9 cellular contexts compared by ENCODE assay signal in the genomic region with DNA sequence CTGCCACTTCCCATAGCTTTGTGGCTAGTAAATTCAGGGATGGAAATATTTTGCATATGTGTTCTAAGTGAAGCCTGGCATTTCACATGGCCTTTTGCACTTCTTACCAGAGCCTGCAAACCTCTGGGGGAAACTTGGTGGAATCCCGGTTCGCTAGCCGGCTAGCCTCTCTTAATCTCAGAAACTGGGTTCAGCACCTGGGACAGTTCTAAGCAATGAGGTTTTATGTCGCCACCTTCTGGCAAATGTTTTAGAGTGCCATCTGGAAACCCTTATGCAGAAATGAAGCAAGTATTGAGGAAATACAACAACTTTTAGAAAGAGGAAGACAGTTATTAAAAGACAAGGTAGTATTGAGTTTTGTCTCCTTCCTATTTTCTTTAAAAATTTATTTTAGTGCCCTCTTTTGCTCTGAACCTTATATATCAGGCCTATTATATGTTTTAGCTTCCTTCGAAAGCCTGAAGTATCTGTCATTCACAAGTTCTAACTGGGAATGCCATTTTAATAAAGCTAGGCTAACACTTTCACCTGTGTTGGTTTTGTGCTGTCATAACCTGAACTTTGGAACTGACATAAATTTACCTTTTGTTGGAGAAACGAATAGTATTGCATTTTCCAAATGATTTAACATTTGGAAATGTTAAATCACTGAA. TPM values are rescaled to one million over a fixed set of nuclear protein-coding genes. Genes with fewer than 3 reads are reported as not detected.
DNase-seq lines count a peak whose midpoint lies in the region; ATAC-seq, FAIRE-seq and TF ChIP-seq lines count a peak whose summit lies in the region.
"Had no signal": no experiment of that assay in that cellular context is flagged by ENCODE, and none has a peak within 500 bp of the region (broad histone marks: within the 10 kb centered on the region; RNA-seq: fewer than 3 reads in every experiment).

No MANE protein-coding gene starts in this region.

- no TSS peak for BruUV-seq in GM12878 (replicated peaks; lab: Mats Ljungman, UMichigan)

- in situ Hi-C loops in GM12878 (cut with MboI), result loop anchor here (5.0 to 25.0 kb wide), 2 partner anchors 561 to 1501 kb away; no protein-coding TSS in a partner anchor

- H3K4me2 ChIP-seq in GM12878 (ENCODE audit: control insufficient read depth, insufficient read depth), result no peak overlapping the region

- DNase-seq in Daoy (ENCODE audit: low read depth) (peak; percentile 12), GM19239 (ENCODE audit: insufficient read length, low spot score) (peak; percentile 19), NCI-H748 (lab: John Stamatoyannopoulos, UW; ENCODE audit: unreplicated experiment) (peak; percentile 71), GM12878 (ENCODE audit: low read depth, low spot score) (peak; percentile 1), kidney epithelial cell (ENCODE audit: low read depth) (peak; percentile 37)
- DNase-seq in activated CD8-positive, alpha-beta memory T cell treated with anti-CD3 and anti-CD28 coated beads, Interleukin-2, amount 50 U/mL, for 48 hours, result no peak

- H3K36me3 ChIP-seq in GM12878 (ENCODE audit: control insufficient read depth in 2 of 2, insufficient read depth in 2 of 2, low read length in 1 of 2) (no peaks in the 10 kb centered on the region), kidney epithelial cell (ENCODE audit: control insufficient read depth, insufficient read depth, low read length) (no peaks in the 10 kb centered on the region)

- no peak overlapping the region for H3K27ac ChIP-seq in GM12878 (ENCODE audit: control insufficient read depth, insufficient read depth)

- H3K27me3 ChIP-seq in GM12878 (replicated peaks in 1 of 2; ENCODE audit: control insufficient read depth in 2 of 2, insufficient read depth in 2 of 2, low read length in 1 of 2) (no peaks in the 10 kb centered on the region; a peak in 1 of 4 replicates), kidney epithelial cell (ENCODE audit: control insufficient read depth, insufficient read depth, low read length) (peaks cover 41% of the 10 kb centered on the region)

- FAIRE-seq in GM19239 (lab: Jason Lieb, UNC) (peak; percentile 71), GM12878 (lab: Jason Lieb, UNC) (peak; percentile 66)

- H3K79me2 ChIP-seq in GM12878 (ENCODE audit: control insufficient read depth, insufficient read depth, low read length), result no peaks in the 10 kb centered on the region

- H3K4me1 ChIP-seq in GM12878 (ENCODE audit: control insufficient read depth, insufficient read depth, low read length), result no peaks in the 10 kb centered on the region

- TF ChIP-seq POLR2A in GM12878 (IDR thresholded peaks at IDR 0.05; ENCODE audit: low read depth, low read length), result no peak

- H2AFZ ChIP-seq in GM12878 (ENCODE audit: control insufficient read depth, low read depth, low read length), result no peak overlapping the region

- no peaks in the 10 kb centered on the region for H3K9me3 ChIP-seq in GM12878 (replicated peaks; ENCODE audit: control insufficient read depth, insufficient read depth, low read length)

- intact Hi-C loops in GM12878 (cut with micrococcal nuclease; ENCODE audit: unreplicated experiment), result loop anchor here (1.0 to 5.0 kb wide), 2 partner anchors 562 to 836 kb away; no protein-coding TSS in a partner anchor

- ATAC-seq in HG03442 (IDR thresholded peaks at IDR 0.05; ENCODE audit: unreplicated experiment), result peak; percentile 93
- ATAC-seq in GM12878, result peak; percentile 92
- ATAC-seq in HG03135 (IDR thresholded peaks at IDR 0.05; ENCODE audit: unreplicated experiment), result no peak

- H3K4me3 ChIP-seq in GM12878 (no peak overlapping the region), kidney epithelial cell (ENCODE audit: low read depth, low read length) (no peak overlapping the region)

- CTCF ChIA-PET in GM12878 (lab: Yijun Ruan, JAX), result interaction anchor here (0.6 to 2.5 kb wide), 8 partner anchors 8 to 562 kb away, joined by 3 to 20 read pairs (median 3); no protein-coding TSS in a partner anchor

- SMC1A ChIA-PET in GM12878 (lab: Charles Lee; ENCODE audit: uncharacterized antibody, unreplicated experiment), result interaction anchor here (1.3 to 1.4 kb wide), 2 partner anchors 11 to 1503 kb away, joined by 3 read pairs; no protein-coding TSS in a partner anchor

- peak; percentile 66 to 78 (median 69) for TF ChIP-seq CTCF in GM12878 (IDR thresholded peaks at IDR 0.05 in 2 of 3, conservative IDR thresholded peaks at IDR 0.05 in 1 of 3; ENCODE audit: control insufficient read depth in 2 of 3, extremely low read depth in 1 of 3, insufficient read depth in 1 of 3, low read depth in 3 of 3, low read length in 3 of 3)
- TF ChIP-seq CTCF in kidney epithelial cell (IDR thresholded peaks at IDR 0.05; ENCODE audit: insufficient read depth, low read length, poor library complexity, severe bottlenecking), result peak; percentile 78

- no peak overlapping the region for H3K9ac ChIP-seq in GM12878 (ENCODE audit: control insufficient read depth, insufficient read depth, low read length)

- peak; percentile 77 for TF ChIP-seq RAD21 in GM12878 (IDR thresholded peaks at IDR 0.05; ENCODE audit: insufficient read depth, low read depth, low read length)

- H4K20me1 ChIP-seq in GM12878 (ENCODE audit: control insufficient read depth, insufficient read depth), result no peaks in the 10 kb centered on the region

- 36% methylated on average over 6 of the region's 6 CpGs for WGBS in GM12878 (ENCODE audit: insufficient coverage, insufficient replicate concordance, low lambda C conversion rate, missing lambda C conversion rate)

- POLR2A ChIA-PET in GM12878 (lab: Charles Lee), result no interaction called here

- RAD21 ChIA-PET in GM12878 (lab: Charles Lee; ENCODE audit: unreplicated experiment), result no interaction called here

- 0 out of 4 replicates have a peak, but pooled peaks of 1 of the 2 experiments have one; percentile 16 for TF ChIP-seq EP300 in GM12878 (IDR thresholded peaks at IDR 0.05; ENCODE audit: borderline replicate concordance in 1 of 2, control insufficient read depth in 1 of 2, low read depth in 2 of 2, low read length in 2 of 2)

TF ChIP-seq in GM12878, 131 proteins besides CTCF, POLR2A, EP300 and RAD21:
- TF ChIP-seq BMI1 (IDR thresholded peaks at IDR 0.05; ENCODE audit: borderline replicate concordance) (no peak), REST (IDR thresholded peaks at IDR 0.05; ENCODE audit: low read depth, low read length) (peak; percentile 99), CBFB (IDR thresholded peaks at IDR 0.05; ENCODE audit: low read depth) (no peak), CBX5 (IDR thresholded peaks at IDR 0.05; ENCODE audit: low read depth) (0 out of 2 replicates have a peak, but pooled peaks have one; percentile 78), YY1 (IDR thresholded peaks at IDR 0.05; ENCODE audit: low read depth, low read length) (peak; percentile 70), RUNX3 (IDR thresholded peaks at IDR 0.05; ENCODE audit: low read length) (peak; percentile 77), FOXM1 (IDR thresholded peaks at IDR 0.05; ENCODE audit: low read depth, low read length) (peak; percentile 25; the same call in 1 of the 2 replicates), SMC3 (IDR thresholded peaks at IDR 0.05; ENCODE audit: borderline replicate concordance, low read length) (peak; percentile 90), CHD2 (IDR thresholded peaks at IDR 0.05; ENCODE audit: borderline replicate concordance, low read depth, low read length) (no peak), RCOR1 (conservative IDR thresholded peaks at IDR 0.05; ENCODE audit: low read depth, low read length) (peak; percentile 92; the same call in 1 of the 2 replicates)

RNA-seq across cellular contexts. Expression of gene HTR1A, which starts 1.0 kb away (rescaled TPM):
- not detected in 2 replicates for total RNA-seq in Daoy (2014; rRNA removed; shearing (Covaris generic))
- total RNA-seq in GM12878 (2013; cell fraction: nucleolus; rRNA removed), result not detected in 2 replicates
- total RNA-seq in GM12878 (2014; rRNA removed) (not detected in 2 replicates), GM12878 (2014; rRNA removed; fragmentation: Illumina TruSeq; extraction: Trizol) (not detected in 2 replicates), GM12878 (2021) (not detected in 2 replicates), kidney epithelial cell (not detected in 2 replicates)
- polyA plus RNA-seq in GM12878 (2011; ENCODE audit: low read depth), result not detected
- polyA plus RNA-seq in GM12878 (2011; rRNA removed) (not detected in 2 replicates), GM12878 (2014; fragmentation: Illumina TruSeq; extraction: Trizol) (not detected in 2 replicates), GM12878 (2014; fragmentation: Nextera tagmentation; extraction: Ambion mirVana) (not detected), GM12878 (2014; rRNA removed) (not detected in 2 replicates), GM12878 (2016; fragmentation: Nextera tagmentation; extraction: Ambion mirVana) (not detected)
- polyA plus RNA-seq in GM12878 (2011; cell fraction: cytosol; rRNA removed), result not detected in 2 replicates
- polyA plus RNA-seq in GM12878 (2011; cell fraction: nucleus; rRNA removed), result not detected in 2 replicates
- not detected in 2 replicates for polyA plus RNA-seq in GM12878 (2012)
- polyA minus RNA-seq in GM12878 (2011; rRNA and poly(A)+ RNA removed), result not detected in 2 replicates
- polyA minus RNA-seq in GM12878 (2011; cell fraction: cytosol; rRNA and poly(A)+ RNA removed), result not detected in 2 replicates
- not detected in 2 replicates for polyA minus RNA-seq in GM12878 (2011; cell fraction: nucleus; rRNA and poly(A)+ RNA removed)
- polyA plus RNA-seq: adipose tissue had no signal
